In genomic region chr13:44449999-44450821, GRCh38 we compare ENCODE assay signal across 1 cellular context.
A peak's percentile ranks its signal among the peaks of the same experiment; 100 is the strongest.
TF ChIP-seq lines count a peak whose summit lies in the region.

No MANE protein-coding gene starts in this region.

TF ChIP-seq in HepG2, 621 proteins besides CTCF, POLR2A, EP300 and RAD21 (continued from another document):
- TF ChIP-seq AFF4 (CRISPR knock-in tag; IDR thresholded peaks at IDR 0.05) (no peak), MAZ (IDR thresholded peaks at IDR 0.05; ENCODE audit: borderline replicate concordance, low read depth, low read length) (no peak), MAZ (CRISPR knock-in tag; IDR thresholded peaks at IDR 0.05; ENCODE audit: low read depth) (no peak), ONECUT2 (CRISPR knock-in tag; IDR thresholded peaks at IDR 0.05) (no peak), BCL6 (CRISPR knock-in tag; IDR thresholded peaks at IDR 0.05) (peak; percentile 34; the same call in 1 of the 2 replicates), ZNF83 (CRISPR knock-in tag; IDR thresholded peaks at IDR 0.05; ENCODE audit: borderline replicate concordance) (no peak), KMT2B (CRISPR knock-in tag; IDR thresholded peaks at IDR 0.05) (no peak), TAF1 (CRISPR knock-in tag; IDR thresholded peaks at IDR 0.05) (no peak), POGK (CRISPR knock-in tag; conservative IDR thresholded peaks at IDR 0.05) (0 out of 2 replicates have a peak, but pooled peaks have one; percentile 26), ZNF331 (CRISPR knock-in tag; IDR thresholded peaks at IDR 0.05) (peak; percentile 38; the same call in 1 of the 2 replicates), ZFY (CRISPR knock-in tag; IDR thresholded peaks at IDR 0.05) (no peak), SMARCE1 (IDR thresholded peaks at IDR 0.05; ENCODE audit: borderline replicate concordance) (no peak), ZFP1 (CRISPR knock-in tag; IDR thresholded peaks at IDR 0.05) (no peak), CREBL2 (CRISPR knock-in tag; IDR thresholded peaks at IDR 0.05; ENCODE audit: borderline replicate concordance) (no peak), ZNF136 (CRISPR knock-in tag; IDR thresholded peaks at IDR 0.05; ENCODE audit: low read depth) (no peak), HHEX (CRISPR knock-in tag; IDR thresholded peaks at IDR 0.05) (no peak), SSRP1 (CRISPR knock-in tag; IDR thresholded peaks at IDR 0.05) (no peak), MED1 (CRISPR knock-in tag; IDR thresholded peaks at IDR 0.05) (peak; percentile 22; the same call in 1 of the 2 replicates), ZFX (CRISPR knock-in tag; IDR thresholded peaks at IDR 0.05; ENCODE audit: low read depth) (no peak), FUBP1 (CRISPR knock-in tag; IDR thresholded peaks at IDR 0.05; ENCODE audit: borderline replicate concordance) (no peak), SOX5 (CRISPR knock-in tag; IDR thresholded peaks at IDR 0.05; ENCODE audit: borderline replicate concordance) (peak; percentile 36; the same call in 1 of the 2 replicates), FOXA3 (CRISPR knock-in tag; IDR thresholded peaks at IDR 0.05) (no peak; the same call in 1 of the 2 replicates), IKZF5 (CRISPR knock-in tag; IDR thresholded peaks at IDR 0.05) (0 out of 2 replicates have a peak, but pooled peaks have one; percentile 34), TFDP1 (CRISPR knock-in tag; IDR thresholded peaks at IDR 0.05; ENCODE audit: borderline replicate concordance) (no peak), ZEB1 (IDR thresholded peaks at IDR 0.05; ENCODE audit: insufficient replicate concordance, low read depth) (peak; percentile 32), RFX5 (IDR thresholded peaks at IDR 0.05; ENCODE audit: low read depth, low read length) (no peak), THAP8 (CRISPR knock-in tag; IDR thresholded peaks at IDR 0.05; ENCODE audit: borderline replicate concordance) (no peak), NCOR1 (IDR thresholded peaks at IDR 0.05; ENCODE audit: borderline replicate concordance, low read length) (peak; percentile 89), MXI1 (IDR thresholded peaks at IDR 0.05; ENCODE audit: borderline replicate concordance, low read depth, low read length) (no peak), ZNF501 (CRISPR knock-in tag; IDR thresholded peaks at IDR 0.05) (no peak)
